Comparison of ENCODE assay signal across 8 cellular contexts in genomic region chr10:45008524-45009161, GRCh38. TPM values are rescaled to one million over a fixed set of nuclear protein-coding genes. Genes with fewer than 3 reads are reported as not detected.
A peak's percentile ranks its signal among the peaks of the same experiment; 100 is the strongest.
DNase-seq lines count a peak whose midpoint lies in the region; ATAC-seq and TF ChIP-seq lines count a peak whose summit lies in the region.

No MANE protein-coding gene starts in this region.

- peaks cover 8% of the 10 kb centered on the region for H3F3A ChIP-seq in neural progenitor cell (ENCODE audit: low read depth)

- H2AFZ ChIP-seq in neural progenitor cell (replicated peaks): no peak overlapping the region

- peaks cover 16% of the 10 kb centered on the region for H3K36me3 Mint-ChIP-seq in CD4-positive, CD25-positive, alpha-beta regulatory T cell
- peaks cover 2% of the 10 kb centered on the region for H3K36me3 Mint-ChIP-seq in T-helper 17 cell (ENCODE audit: low read depth)
- H3K36me3 Mint-ChIP-seq in neural progenitor cell: peaks cover 17% of the 10 kb centered on the region
- H3K36me3 Mint-ChIP-seq in activated T-helper 1 cell treated with anti-CD3 and anti-CD28 coated beads, Interleukin-12 subunit alpha, Interleukin-12 subunit beta, Interleukin-2, Interleukin-4 antibody, amounts not matched to agents 30 ng/mL and 10 ng/mL and 1 ng/mL, durations not matched to agents 14 hours and 24 hours and 36 hours (ENCODE audit: low read depth): peaks cover 24% of the 10 kb centered on the region

- H3K4me1 Mint-ChIP-seq in CD4-positive, CD25-positive, alpha-beta regulatory T cell: no peaks in the 10 kb centered on the region
- H3K4me1 Mint-ChIP-seq in T-helper 17 cell (peaks cover 5% of the 10 kb centered on the region), neural progenitor cell (no peaks in the 10 kb centered on the region)
- H3K4me1 Mint-ChIP-seq in activated T-helper 1 cell treated with anti-CD3 and anti-CD28 coated beads, Interleukin-12 subunit alpha, Interleukin-12 subunit beta, Interleukin-2, Interleukin-4 antibody, amounts not matched to agents 30 ng/mL and 10 ng/mL and 1 ng/mL, durations not matched to agents 14 hours and 24 hours and 36 hours (ENCODE audit: low read depth): no peaks in the 10 kb centered on the region

- peaks cover 0 to 20% (median 0%) of the 10 kb centered on the region in 7 donors for H3K9me3 Mint-ChIP-seq in CD4-positive, CD25-positive, alpha-beta regulatory T cell
- peaks cover 22% of the 10 kb centered on the region for H3K9me3 Mint-ChIP-seq in neural progenitor cell
- peaks cover 5% of the 10 kb centered on the region for H3K9me3 Mint-ChIP-seq in activated T-helper 1 cell treated with anti-CD3 and anti-CD28 coated beads, Interleukin-12 subunit alpha, Interleukin-12 subunit beta, Interleukin-2, Interleukin-4 antibody, amounts not matched to agents 30 ng/mL and 10 ng/mL and 1 ng/mL, durations not matched to agents 14 hours and 24 hours and 36 hours

- H3K4me1 ChIP-seq in CD4-positive, CD25-positive, alpha-beta regulatory T cell (ENCODE audit: control insufficient read depth, insufficient read depth, low read length, poor library complexity, severe bottlenecking): no peaks in the 10 kb centered on the region
- no peaks in the 10 kb centered on the region for H3K4me1 ChIP-seq in neural progenitor cell

- H3K79me2 ChIP-seq in neural progenitor cell (ENCODE audit: low read depth): peaks cover 11% of the 10 kb centered on the region

- peaks cover 4% of the 10 kb centered on the region for H4K20me1 ChIP-seq in neural progenitor cell (ENCODE audit: low read depth)

- TF ChIP-seq CTCF in fibroblast of mammary gland (conservative IDR thresholded peaks at IDR 0.05; ENCODE audit: control insufficient read depth, insufficient read depth, low read depth, low read length): peak; percentile 76
- peak; percentile 87 for TF ChIP-seq CTCF in neural progenitor cell (IDR thresholded peaks at IDR 0.05)

- peak overlapping the region; percentile 17 for H3K4me2 ChIP-seq in neural progenitor cell

- H3K36me3 ChIP-seq in CD4-positive, CD25-positive, alpha-beta regulatory T cell (ENCODE audit: control insufficient read depth, insufficient read depth, low read length): peaks cover 14% of the 10 kb centered on the region
- peaks cover 13% of the 10 kb centered on the region for H3K36me3 ChIP-seq in neural progenitor cell

- no peaks in the 10 kb centered on the region for H3K27me3 ChIP-seq in CD4-positive, CD25-positive, alpha-beta regulatory T cell (ENCODE audit: control insufficient read depth, insufficient read depth, low read length)
- no peaks in the 10 kb centered on the region for H3K27me3 ChIP-seq in neural progenitor cell

- peaks cover 8 to 19% of the 10 kb centered on the region in 2 experiments for H3K9me3 ChIP-seq in CD4-positive, CD25-positive, alpha-beta regulatory T cell (ENCODE audit: control insufficient read depth in 2 of 2, low read length in 2 of 2)
- H3K9me3 ChIP-seq in T-helper 17 cell (ENCODE audit: control insufficient read depth, low read length, poor library complexity, severe bottlenecking): no peaks in the 10 kb centered on the region
- no peaks in the 10 kb centered on the region for H3K9me3 ChIP-seq in neural progenitor cell (ENCODE audit: low read depth)

- no peak overlapping the region for H3K27ac Mint-ChIP-seq in CD4-positive, CD25-positive, alpha-beta regulatory T cell
- H3K27ac Mint-ChIP-seq in T-helper 17 cell: no peak overlapping the region
- H3K27ac Mint-ChIP-seq in neural progenitor cell: no peak overlapping the region
- no peak overlapping the region for H3K27ac Mint-ChIP-seq in activated T-helper 1 cell treated with anti-CD3 and anti-CD28 coated beads, Interleukin-12 subunit alpha, Interleukin-12 subunit beta, Interleukin-2, Interleukin-4 antibody, amounts not matched to agents 30 ng/mL and 10 ng/mL and 1 ng/mL, durations not matched to agents 14 hours and 24 hours and 36 hours

- H3K4me3 ChIP-seq in CD4-positive, CD25-positive, alpha-beta regulatory T cell (ENCODE audit: low read depth, low read length): no peak overlapping the region
- H3K4me3 ChIP-seq in fibroblast of mammary gland (ENCODE audit: control insufficient read depth, low read depth, low read length) (no peak overlapping the region), neural progenitor cell (no peak overlapping the region)

- peak in 2 of 3 donors; percentile 55 to 74 for DNase-seq in CD4-positive, CD25-positive, alpha-beta regulatory T cell
- DNase-seq in NCI-H2029 (lab: John Stamatoyannopoulos, UW) (peak; percentile 11), T-helper 17 cell (no peak), fibroblast of mammary gland (ENCODE audit: low read depth) (peak; percentile 91), neural progenitor cell (ENCODE audit: low spot score) (peak; percentile 78)
- no peak for DNase-seq in activated T-helper 1 cell treated with anti-CD3 and anti-CD28 coated beads, Interleukin-12 subunit alpha, Interleukin-12 subunit beta, Interleukin-2, Interleukin-4 antibody, amounts not matched to agents 30 ng/mL and 10 ng/mL and 1 ng/mL, durations not matched to agents 14 hours and 24 hours and 36 hours (ENCODE audit: low spot score)

- intact Hi-C loops in activated T-helper 1 cell treated with anti-CD3 and anti-CD28 coated beads, Interleukin-12 subunit alpha, Interleukin-12 subunit beta, Interleukin-2, Interleukin-4 antibody, amounts not matched to agents 30 ng/mL and 10 ng/mL and 1 ng/mL, durations not matched to agents 14 hours and 24 hours and 36 hours (cut with micrococcal nuclease): loop anchor here (2.0 to 10.0 kb wide), 5 partner anchors 76 to 1016 kb away; partner anchors contain the start of gene ALOX5

- H3K27me3 Mint-ChIP-seq in CD4-positive, CD25-positive, alpha-beta regulatory T cell: no peaks in the 10 kb centered on the region
- H3K27me3 Mint-ChIP-seq in T-helper 17 cell: no peaks in the 10 kb centered on the region
- H3K27me3 Mint-ChIP-seq in neural progenitor cell (ENCODE audit: insufficient read depth, low read depth): no peaks in the 10 kb centered on the region
- H3K27me3 Mint-ChIP-seq in activated T-helper 1 cell treated with anti-CD3 and anti-CD28 coated beads, Interleukin-12 subunit alpha, Interleukin-12 subunit beta, Interleukin-2, Interleukin-4 antibody, amounts not matched to agents 30 ng/mL and 10 ng/mL and 1 ng/mL, durations not matched to agents 14 hours and 24 hours and 36 hours (ENCODE audit: insufficient read depth): no peaks in the 10 kb centered on the region

- ATAC-seq in CD4-positive, CD25-positive, alpha-beta regulatory T cell (ENCODE audit: low read depth in 2 of 2): peak; percentile 64 to 65
- ATAC-seq in GM18858 (IDR thresholded peaks at IDR 0.05; ENCODE audit: unreplicated experiment): peak; percentile 93
- ATAC-seq in HG03064 (IDR thresholded peaks at IDR 0.05; ENCODE audit: low read depth, unreplicated experiment): peak; percentile 69
- ATAC-seq in T-helper 17 cell: peak; percentile 86

- no peak overlapping the region for H3K9ac ChIP-seq in neural progenitor cell

- H3K4me3 Mint-ChIP-seq in CD4-positive, CD25-positive, alpha-beta regulatory T cell: no peak overlapping the region
- H3K4me3 Mint-ChIP-seq in T-helper 17 cell: no peak overlapping the region
- H3K4me3 Mint-ChIP-seq in neural progenitor cell: no peak overlapping the region
- H3K4me3 Mint-ChIP-seq in activated T-helper 1 cell treated with anti-CD3 and anti-CD28 coated beads, Interleukin-12 subunit alpha, Interleukin-12 subunit beta, Interleukin-2, Interleukin-4 antibody, amounts not matched to agents 30 ng/mL and 10 ng/mL and 1 ng/mL, durations not matched to agents 14 hours and 24 hours and 36 hours: no peak overlapping the region

- H3K27ac ChIP-seq in CD4-positive, CD25-positive, alpha-beta regulatory T cell (ENCODE audit: insufficient read depth, low read length, poor library complexity, severe bottlenecking): no peak overlapping the region
- no peak overlapping the region for H3K27ac ChIP-seq in neural progenitor cell

RNA-seq across cellular contexts. Expression of gene ZNF22, which starts 7.9 kb away (rescaled TPM):
- total RNA-seq in CD4-positive, CD25-positive, alpha-beta regulatory T cell: 10.7 TPM
- polyA plus RNA-seq in CD4-positive, CD25-positive, alpha-beta regulatory T cell: 10 to 100 TPM; 19.8 to 30.0 (median 25.6) TPM
- total RNA-seq in T-helper 17 cell (10 to 100 TPM; 12.1 to 12.5 TPM), neural progenitor cell (ENCODE audit: low replicate concordance) (60.2 and 81.0 TPM in 2 replicates)
- total RNA-seq in activated T-helper 1 cell treated with anti-CD3 and anti-CD28 coated beads, Interleukin-12 subunit alpha, Interleukin-12 subunit beta, Interleukin-2, Interleukin-4 antibody, amounts not matched to agents 30 ng/mL and 10 ng/mL and 1 ng/mL, durations not matched to agents 14 hours and 24 hours and 36 hours: 23.1 and 25.6 TPM in 2 replicates

RNA-seq across cellular contexts. Expression of gene DEPP1, which starts 30.0 kb away (rescaled TPM):
- total RNA-seq in CD4-positive, CD25-positive, alpha-beta regulatory T cell: 0.44 TPM
- not detected for polyA plus RNA-seq in CD4-positive, CD25-positive, alpha-beta regulatory T cell
- 1 to 10 TPM in 1 of 2 donors, under 1 TPM in 1; 0.27 to 1.4 TPM for total RNA-seq in T-helper 17 cell
- total RNA-seq in neural progenitor cell (ENCODE audit: low replicate concordance): 0.71 TPM in 1 of 2 replicates, not detected in the other
- 4.6 and 5.3 TPM in 2 replicates for total RNA-seq in activated T-helper 1 cell treated with anti-CD3 and anti-CD28 coated beads, Interleukin-12 subunit alpha, Interleukin-12 subunit beta, Interleukin-2, Interleukin-4 antibody, amounts not matched to agents 30 ng/mL and 10 ng/mL and 1 ng/mL, durations not matched to agents 14 hours and 24 hours and 36 hours

RNA-seq across cellular contexts. Expression of gene RASSF4, which starts 49.0 kb away (rescaled TPM):
- 1.3 TPM for total RNA-seq in CD4-positive, CD25-positive, alpha-beta regulatory T cell
- polyA plus RNA-seq in CD4-positive, CD25-positive, alpha-beta regulatory T cell: under 1 TPM in 3 of 4 donors, not detected in 1; 0.37 to 0.67 (median 0.39) TPM
- 1 to 10 TPM; 1.5 to 2.9 TPM for total RNA-seq in T-helper 17 cell
- 3.1 and 9.7 TPM in 2 replicates for total RNA-seq in neural progenitor cell (ENCODE audit: low replicate concordance)
- 1.3 and 2.5 TPM in 2 replicates for total RNA-seq in activated T-helper 1 cell treated with anti-CD3 and anti-CD28 coated beads, Interleukin-12 subunit alpha, Interleukin-12 subunit beta, Interleukin-2, Interleukin-4 antibody, amounts not matched to agents 30 ng/mL and 10 ng/mL and 1 ng/mL, durations not matched to agents 14 hours and 24 hours and 36 hours

Comparison
In these comparisons a context has a peak if more than half of its experiments do, and no peak if none do; other contexts are left out.
1. DNase-seq: peak in CD4-positive, CD25-positive, alpha-beta regulatory T cell (2 of 3), NCI-H2029 (single experiment), fibroblast of mammary gland (single experiment) and neural progenitor cell (single experiment); none in T-helper 17 cell (0 of 3) and activated T-helper 1 cell treated with anti-CD3 and anti-CD28 coated beads, Interleukin-12 subunit alpha, Interleukin-12 subunit beta, Interleukin-2, Interleukin-4 antibody, amounts not matched to agents 30 ng/mL and 10 ng/mL and 1 ng/mL, durations not matched to agents 14 hours and 24 hours and 36 hours (single experiment).
2. Peak in every context shown above with its lines, with median percentiles within 50 percentile points of each other: ATAC-seq.